16 cellular contexts compared by ENCODE assay signal in the genomic region with DNA sequence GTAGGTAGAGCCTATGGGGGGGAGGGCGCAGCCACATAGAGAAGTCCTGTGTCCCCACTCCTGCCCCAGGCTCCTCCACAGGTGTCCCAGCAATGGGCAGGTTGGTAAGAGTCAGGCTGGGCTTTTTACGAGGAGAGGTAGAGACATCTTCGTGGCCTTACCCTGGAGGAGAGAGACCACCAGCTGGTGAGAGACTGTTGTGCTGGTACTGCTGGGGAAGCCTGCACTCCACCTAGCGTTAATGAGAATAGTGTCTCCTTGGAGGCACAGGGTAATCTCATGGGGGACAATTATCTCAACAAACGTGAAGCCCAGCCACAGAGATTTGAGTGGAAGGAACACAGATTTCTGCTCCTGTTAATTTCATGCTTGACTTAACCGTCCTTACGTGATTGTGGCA. TPM values are rescaled to one million over a fixed set of nuclear protein-coding genes. Genes with fewer than 3 reads are reported as not detected.
DNase-seq lines count a peak whose midpoint lies in the region; ATAC-seq, FAIRE-seq and TF ChIP-seq lines count a peak whose summit lies in the region.
"Had no signal": no experiment of that assay in that cellular context is flagged by ENCODE, and none has a peak within 500 bp of the region (broad histone marks: within the 10 kb centered on the region; RNA-seq: fewer than 3 reads in every experiment).

No MANE protein-coding gene starts in this region.

- H3K27ac ChIP-seq in H9 (ENCODE audit: insufficient read length, low read depth, low read length), result no peak overlapping the region
- H3K27ac ChIP-seq in K562 (ENCODE audit: extremely low read depth, low read depth, low read length), result no peak overlapping the region
- no peak overlapping the region for H3K27ac ChIP-seq in smooth muscle cell (ENCODE audit: low read depth)
- H3K27ac ChIP-seq: RWPE1, SJSA1 had no signal

- no peak for TF ChIP-seq EP300 in K562 (IDR thresholded peaks at IDR 0.05; ENCODE audit: low read length)

- TF ChIP-seq POLR2A in K562 (conservative IDR thresholded peaks at IDR 0.05), result no peak

- no peak overlapping the region for H3K4ac ChIP-seq in H9 (ENCODE audit: low read depth, low read length)

- peaks cover 62% of the 10 kb centered on the region for H3K4me1 Mint-ChIP-seq in activated naive CD8-positive, alpha-beta T cell treated with anti-CD3 and anti-CD28 coated beads, Interleukin-2, amount 10 ng/mL, durations not matched to agents 7 days and 5 days
- peaks cover 35% of the 10 kb centered on the region for H3K4me1 Mint-ChIP-seq in activated naive CD8-positive, alpha-beta T cell treated with anti-CD3 and anti-CD28 coated beads for 36 hours
- peaks cover 17 to 21% of the 10 kb centered on the region in 2 experiments for H3K4me1 Mint-ChIP-seq in H9
- H3K4me1 Mint-ChIP-seq in mesothelial cell of epicardium, result no peaks in the 10 kb centered on the region

- no peak overlapping the region for H3K56ac ChIP-seq in H9 (ENCODE audit: insufficient read length, low read depth, low read length)

- H2BK15ac ChIP-seq in H9 (ENCODE audit: low read depth, low read length), result no peak overlapping the region

- no peak for TF ChIP-seq RAD21 in K562 (CRISPR knock-in tag; conservative IDR thresholded peaks at IDR 0.05 in 1 of 2, IDR thresholded peaks at IDR 0.05 in 1 of 2)

- no peak overlapping the region for H3K4me2 ChIP-seq in H9 (ENCODE audit: insufficient read depth, insufficient read length, low read length)
- H3K4me2 ChIP-seq in K562 (ENCODE audit: insufficient read depth, low read length), result no peak overlapping the region
- no peak overlapping the region for H3K4me2 ChIP-seq in smooth muscle cell

- H2AFZ ChIP-seq in H9 (ENCODE audit: low read length) (no peak overlapping the region), K562 (ENCODE audit: low read depth, low read length) (no peak overlapping the region), smooth muscle cell (ENCODE audit: low read depth) (no peak overlapping the region)

- peaks cover 10% of the 10 kb centered on the region for H3K9me3 Mint-ChIP-seq in activated naive CD8-positive, alpha-beta T cell treated with anti-CD3 and anti-CD28 coated beads, Interleukin-2, amount 10 ng/mL, durations not matched to agents 7 days and 5 days
- H3K9me3 Mint-ChIP-seq in activated naive CD8-positive, alpha-beta T cell treated with anti-CD3 and anti-CD28 coated beads for 36 hours, result peaks cover 6% of the 10 kb centered on the region
- H3K9me3 Mint-ChIP-seq in H9 (no peaks in the 10 kb centered on the region), mesothelial cell of epicardium (peaks cover 3% of the 10 kb centered on the region)

- no peaks in the 10 kb centered on the region for H3K9me1 ChIP-seq in K562 (ENCODE audit: control insufficient read depth, insufficient read depth, low read length)

- no peak overlapping the region for H4K5ac ChIP-seq in H9 (ENCODE audit: insufficient read length, low read depth, low read length)

- in situ Hi-C loops in K562 (cut with MboI), result loop anchor here (5.0 kb wide), 1 partner anchor 51 kb away; no protein-coding TSS in a partner anchor

- no peak overlapping the region for H4K8ac ChIP-seq in H9 (replicated peaks; ENCODE audit: insufficient read length, low read depth, low read length)

- H3K27me3 Mint-ChIP-seq in activated naive CD8-positive, alpha-beta T cell treated with anti-CD3 and anti-CD28 coated beads, Interleukin-2, amount 10 ng/mL, durations not matched to agents 7 days and 5 days, result peaks cover 11% of the 10 kb centered on the region
- peaks cover 4% of the 10 kb centered on the region for H3K27me3 Mint-ChIP-seq in activated naive CD8-positive, alpha-beta T cell treated with anti-CD3 and anti-CD28 coated beads for 36 hours
- H3K27me3 Mint-ChIP-seq in H9 (ENCODE audit: low read depth) (peaks cover 21% of the 10 kb centered on the region), mesothelial cell of epicardium (ENCODE audit: low read depth) (peaks cover 65% of the 10 kb centered on the region)

- no peaks in the 10 kb centered on the region for H4K20me1 ChIP-seq in H9 (ENCODE audit: control insufficient read depth, insufficient read depth, insufficient read length)
- H4K20me1 ChIP-seq in K562 (replicated peaks; ENCODE audit: control insufficient read depth, insufficient read depth, low read length), result no peaks in the 10 kb centered on the region
- no peaks in the 10 kb centered on the region for H4K20me1 ChIP-seq in smooth muscle cell (ENCODE audit: low read depth)

- H2BK12ac ChIP-seq in H9 (ENCODE audit: insufficient read length, low read depth, low read length), result no peak overlapping the region

- no peak for ATAC-seq in activated naive CD8-positive, alpha-beta T cell treated with anti-CD3 and anti-CD28 coated beads, Interleukin-2, amount 10 ng/mL, durations not matched to agents 7 days and 5 days (ENCODE audit: low read depth)
- peak; percentile 30; the same call in 1 of the 3 replicates for ATAC-seq in K562
- ATAC-seq: PC-3 had no signal

- no peaks in the 10 kb centered on the region for H3K23me2 ChIP-seq in H9 (ENCODE audit: insufficient read length, low read depth, low read length, poor library complexity, severe bottlenecking)

- H3K4me3 ChIP-seq in K562, result no peak overlapping the region
- no peak overlapping the region for H3K4me3 ChIP-seq in smooth muscle cell
- H3K4me3 ChIP-seq: SJSA1 had no signal

- FAIRE-seq in K562 (lab: Jason Lieb, UNC), result no peak

- no TSS peak for BruUV-seq in K562 (replicated peaks; lab: Mats Ljungman, UMichigan)

- H3K14ac ChIP-seq in H9 (ENCODE audit: insufficient read depth, low read length), result no peak overlapping the region

- TF ChIP-seq CTCF in H9 (conservative IDR thresholded peaks at IDR 0.05), result peak; percentile 26; the same call in 2 of the 3 replicates
- no peak for TF ChIP-seq CTCF in K562 (IDR thresholded peaks at IDR 0.05 in 2 of 3, conservative IDR thresholded peaks at IDR 0.05 in 1 of 3; ENCODE audit: insufficient read depth in 2 of 3, low read depth in 1 of 3, low read length in 3 of 3)
- TF ChIP-seq CTCF in smooth muscle cell (IDR thresholded peaks at IDR 0.05; ENCODE audit: borderline replicate concordance, insufficient read depth, poor library complexity, severe bottlenecking), result no peak
- no peak for TF ChIP-seq CTCF in mesothelial cell of epicardium (IDR thresholded peaks at IDR 0.05; ENCODE audit: unreplicated experiment)

- H3K79me1 ChIP-seq in H9 (ENCODE audit: insufficient read depth, low read depth, low read length, poor library complexity, severe bottlenecking), result no peaks in the 10 kb centered on the region

- H3K9me3 ChIP-seq in H9 (ENCODE audit: control insufficient read depth, low read depth, low read length) (no peaks in the 10 kb centered on the region), K562 (replicated peaks; ENCODE audit: control insufficient read depth, insufficient read depth, low read depth, low read length) (no peaks in the 10 kb centered on the region), smooth muscle cell (replicated peaks; ENCODE audit: low read depth) (no peaks in the 10 kb centered on the region)
- H3K9me3 ChIP-seq: SJSA1 had no signal

- intact Hi-C loops in K562 (cut with micrococcal nuclease), result no loop called here

- peaks cover 17% of the 10 kb centered on the region for H3K36me3 Mint-ChIP-seq in activated naive CD8-positive, alpha-beta T cell treated with anti-CD3 and anti-CD28 coated beads, Interleukin-2, amount 10 ng/mL, durations not matched to agents 7 days and 5 days
- no peaks in the 10 kb centered on the region for H3K36me3 Mint-ChIP-seq in activated naive CD8-positive, alpha-beta T cell treated with anti-CD3 and anti-CD28 coated beads for 36 hours
- H3K36me3 Mint-ChIP-seq in H9 (ENCODE audit: insufficient read depth in 1 of 3, low read depth in 3 of 3) (no peaks in the 10 kb centered on the region), mesothelial cell of epicardium (no peaks in the 10 kb centered on the region)

- H3K9ac ChIP-seq in H9 (ENCODE audit: extremely low read depth, insufficient read length, low read length) (no peak overlapping the region), K562 (ENCODE audit: insufficient read depth in 1 of 2, low read depth in 2 of 2, low read length in 2 of 2) (no peak overlapping the region), smooth muscle cell (ENCODE audit: low read depth) (no peak overlapping the region)

- H3K79me2 ChIP-seq in H9 (ENCODE audit: insufficient read depth, low read length) (no peaks in the 10 kb centered on the region), K562 (ENCODE audit: control insufficient read depth, insufficient read depth, low read length) (no peaks in the 10 kb centered on the region), smooth muscle cell (ENCODE audit: low read depth) (no peaks in the 10 kb centered on the region)

- H2AK5ac ChIP-seq in H9 (ENCODE audit: insufficient read length, low read length), result no peak overlapping the region

- no peak overlapping the region for H3K18ac ChIP-seq in H9 (ENCODE audit: insufficient read length, low read depth, low read length)

- no peak overlapping the region for H2BK120ac ChIP-seq in H9 (ENCODE audit: low read depth, low read length, poor library complexity, severe bottlenecking)

- DNase-seq in activated naive CD8-positive, alpha-beta T cell treated with anti-CD3 and anti-CD28 coated beads, Interleukin-2, amount 10 ng/mL, durations not matched to agents 7 days and 5 days, result no peak
- no peak for DNase-seq in activated naive CD8-positive, alpha-beta T cell treated with anti-CD3 and anti-CD28 coated beads for 36 hours
- DNase-seq in H9 (no peak), K562 (ENCODE audit: extremely low read depth in 1 of 4, low spot score in 3 of 4) (no peak), smooth muscle cell (lab: John Stamatoyannopoulos, UW; ENCODE audit: unreplicated experiment) (no peak), mesothelial cell of epicardium (ENCODE audit: low spot score in 2 of 2, unreplicated experiment in 2 of 2) (no peak), NAMALWA (ENCODE audit: low spot score) (no peak)
- DNase-seq: DMS79 treated with DMSO at 0.1 percent for 48 hours, HCEC 1CT, NCI-H1417 treated with DMSO at 0.1 percent for 48 hours, NCI-H2029 treated with DMSO at 0.1 percent for 48 hours, NCI-H510A, NCI-H82, PC-3 had no signal

- no CpG with 5 or more reads among the region's 7 CpGs for WGBS in H9 (ENCODE audit: extremely low coverage, insufficient read length, low lambda C conversion rate)
- WGBS in K562 (ENCODE audit: insufficient coverage, low coverage, missing lambda C conversion rate), result 0% methylated on average over 7 of the region's 7 CpGs
- 77% methylated on average over 7 of the region's 7 CpGs for WGBS in smooth muscle cell (ENCODE audit: low lambda C conversion rate)

- no peak overlapping the region for H3K23ac ChIP-seq in H9 (ENCODE audit: insufficient read length, low read depth, low read length)

- H3F3A ChIP-seq in smooth muscle cell (ENCODE audit: low read depth), result no peaks in the 10 kb centered on the region

- peak overlapping the region; percentile 62 for H3K27ac Mint-ChIP-seq in activated naive CD8-positive, alpha-beta T cell treated with anti-CD3 and anti-CD28 coated beads, Interleukin-2, amount 10 ng/mL, durations not matched to agents 7 days and 5 days
- H3K27ac Mint-ChIP-seq in activated naive CD8-positive, alpha-beta T cell treated with anti-CD3 and anti-CD28 coated beads for 36 hours, result no peak overlapping the region
- H3K27ac Mint-ChIP-seq in H9 (no peak overlapping the region), mesothelial cell of epicardium (no peak overlapping the region)

- no peak overlapping the region for H4K91ac ChIP-seq in H9 (ENCODE audit: insufficient read length, low read depth, low read length)

- H3K4me1 ChIP-seq in H9 (ENCODE audit: insufficient read depth, low read length), result no peaks in the 10 kb centered on the region
- no peaks in the 10 kb centered on the region for H3K4me1 ChIP-seq in K562 (replicated peaks in 1 of 2; ENCODE audit: control insufficient read depth in 2 of 2, insufficient read depth in 2 of 2, low read length in 2 of 2)
- no peaks in the 10 kb centered on the region for H3K4me1 ChIP-seq in smooth muscle cell (ENCODE audit: low read depth)
- H3K4me1 ChIP-seq: SJSA1 had no signal

- H3K27me3 ChIP-seq in H9 (ENCODE audit: insufficient read depth, low read length) (no peaks in the 10 kb centered on the region), K562 (ENCODE audit: control insufficient read depth in 2 of 2, insufficient read depth in 2 of 2, low read length in 2 of 2) (peaks cover 14 to 40% of the 10 kb centered on the region in 2 experiments), smooth muscle cell (ENCODE audit: low read depth) (peaks cover 17% of the 10 kb centered on the region)

- H3K4me3 Mint-ChIP-seq in activated naive CD8-positive, alpha-beta T cell treated with anti-CD3 and anti-CD28 coated beads, Interleukin-2, amount 10 ng/mL, durations not matched to agents 7 days and 5 days, result no peak overlapping the region
- no peak overlapping the region for H3K4me3 Mint-ChIP-seq in activated naive CD8-positive, alpha-beta T cell treated with anti-CD3 and anti-CD28 coated beads for 36 hours
- H3K4me3 Mint-ChIP-seq in H9 (no peak overlapping the region), mesothelial cell of epicardium (no peak overlapping the region)

- no peak overlapping the region for H2BK20ac ChIP-seq in H9 (ENCODE audit: low read depth, low read length, poor library complexity, severe bottlenecking)

- CTCF ChIA-PET in K562 (lab: Yijun Ruan, JAX; ENCODE audit: low intra/inter-chr PET ratio), result no interaction called here

- H3T11ph ChIP-seq in H9 (ENCODE audit: low read length), result no peak overlapping the region

- POLR2A ChIA-PET in activated naive CD8-positive, alpha-beta T cell treated with anti-CD3 and anti-CD28 coated beads, Interleukin-2, amount 10 ng/mL, durations not matched to agents 7 days and 5 days (lab: Charles Lee), result no interaction called here
- POLR2A ChIA-PET in K562 (lab: Yijun Ruan, JAX), result interaction anchor here (0.6 kb wide), 1 partner anchor 352 kb away, joined by 3 read pairs; no protein-coding TSS in a partner anchor

- H3K36me3 ChIP-seq in K562 (ENCODE audit: control insufficient read depth, insufficient read depth, low read length) (no peaks in the 10 kb centered on the region), smooth muscle cell (ENCODE audit: low read depth) (no peaks in the 10 kb centered on the region)
- H3K36me3 ChIP-seq: SJSA1 had no signal

- no peak overlapping the region for H2BK5ac ChIP-seq in H9 (ENCODE audit: insufficient read length, low read length)

RNA-seq across cellular contexts. Expression of a gene that starts 29.5 kb away (rescaled TPM):
- total RNA-seq in activated naive CD8-positive, alpha-beta T cell treated with anti-CD3 and anti-CD28 coated beads, Interleukin-2, amount 10 ng/mL, durations not matched to agents 7 days and 5 days, result 1 to 10 TPM; 4.4 to 4.9 TPM
- total RNA-seq in activated naive CD8-positive, alpha-beta T cell treated with anti-CD3 and anti-CD28 coated beads for 36 hours, result under 1 TPM; 0.40 to 0.45 TPM
- total RNA-seq in H9 (2021), result 17.6 and 20.0 TPM in 2 replicates
- 16.2 and 38.5 TPM in 2 replicates for total RNA-seq in K562 (2011; cell fraction: chromatin; rRNA removed; ENCODE audit: low replicate concordance)
- total RNA-seq in K562 (2011; cell fraction: nucleolus; rRNA removed), result 29.0 and 30.1 TPM in 2 replicates
- total RNA-seq in K562 (2011; cell fraction: nucleoplasm; rRNA removed), result 17.3 and 19.3 TPM in 2 replicates
- total RNA-seq in K562 (2014; rRNA removed), result 29.7 and 32.0 TPM in 2 replicates
- total RNA-seq in K562 (2014; rRNA removed; fragmentation: Illumina TruSeq; extraction: Trizol), result 8.1 and 9.2 TPM in 2 replicates
- total RNA-seq in K562 (2015; rRNA removed; fragmentation: Illumina TruSeq; extraction: Trizol), result 9.8 and 10.2 TPM in 2 replicates
- 20.9 and 21.5 TPM in 2 replicates for total RNA-seq in K562 (2021)
- polyA plus RNA-seq in K562 (2011; rRNA removed), result 25.3 and 28.7 TPM in 2 replicates
- 27.5 and 49.3 TPM in 2 replicates for polyA plus RNA-seq in K562 (2011; cell fraction: cytosol; rRNA removed)
- 38.8 and 68.7 TPM in 2 replicates for polyA plus RNA-seq in K562 (2011; cell fraction: nucleus; rRNA removed)
- polyA plus RNA-seq in K562 (2012), result 7.4 and 13.1 TPM in 2 replicates
- 14.7 and 18.9 TPM in 2 replicates for polyA plus RNA-seq in K562 (2014; fragmentation: Illumina TruSeq; extraction: Trizol)
- 1 to 10 TPM; 1.6 to 2.9 TPM for polyA plus RNA-seq in K562 (2014; fragmentation: Nextera tagmentation; extraction: Ambion mirVana)
- polyA plus RNA-seq in K562 (2014; rRNA removed), result 24.2 and 27.9 TPM in 2 replicates
- 9.3 and 18.5 TPM in 2 replicates for polyA minus RNA-seq in K562 (2011; rRNA and poly(A)+ RNA removed)
- 19.4 and 20.6 TPM in 2 replicates for polyA minus RNA-seq in K562 (2011; cell fraction: cytosol; rRNA and poly(A)+ RNA removed)
- 21.3 TPM in 2 replicates for polyA minus RNA-seq in K562 (2011; cell fraction: nucleus; rRNA and poly(A)+ RNA removed)
- 5.9 and 8.9 TPM in 2 replicates for total RNA-seq in smooth muscle cell
- polyA plus RNA-seq in smooth muscle cell, result 7.7 and 7.9 TPM in 2 replicates
- 1.5 to 1.6 TPM (median 1.5 TPM) in 3 replicates for total RNA-seq in mesothelial cell of epicardium
- total RNA-seq: PC-3, SJSA1 had no signal
